ENCODE assay signal across 1 cellular context in genomic region chr19:6475321-6476108, GRCh38.
TF ChIP-seq lines count a peak whose summit lies in the region.

No MANE protein-coding gene starts in this region.

TF ChIP-seq in IMR-90, 13 proteins besides CTCF, POLR2A, EP300 and RAD21 (continued from another document):
- TF ChIP-seq, protein P1, sequence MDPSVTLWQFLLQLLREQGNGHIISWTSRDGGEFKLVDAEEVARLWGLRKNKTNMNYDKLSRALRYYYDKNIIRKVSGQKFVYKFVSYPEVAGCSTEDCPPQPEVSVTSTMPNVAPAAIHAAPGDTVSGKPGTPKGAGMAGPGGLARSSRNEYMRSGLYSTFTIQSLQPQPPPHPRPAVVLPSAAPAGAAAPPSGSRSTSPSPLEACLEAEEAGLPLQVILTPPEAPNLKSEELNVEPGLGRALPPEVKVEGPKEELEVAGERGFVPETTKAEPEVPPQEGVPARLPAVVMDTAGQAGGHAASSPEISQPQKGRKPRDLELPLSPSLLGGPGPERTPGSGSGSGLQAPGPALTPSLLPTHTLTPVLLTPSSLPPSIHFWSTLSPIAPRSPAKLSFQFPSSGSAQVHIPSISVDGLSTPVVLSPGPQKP (IDR thresholded peaks at IDR 0.05; ENCODE audit: borderline replicate concordance, low read depth, low read length), result no peak
- TF ChIP-seq RCOR1 (IDR thresholded peaks at IDR 0.05; ENCODE audit: insufficient replicate concordance, low read length) (no peak), CHD1 (IDR thresholded peaks at IDR 0.05; ENCODE audit: low read depth, low read length) (no peak), BHLHE40 (IDR thresholded peaks at IDR 0.05; ENCODE audit: low read depth, low read length) (no peak)
TF ChIP-seq in IMR-90: peak in this region for 0.
